In the genomic region with DNA sequence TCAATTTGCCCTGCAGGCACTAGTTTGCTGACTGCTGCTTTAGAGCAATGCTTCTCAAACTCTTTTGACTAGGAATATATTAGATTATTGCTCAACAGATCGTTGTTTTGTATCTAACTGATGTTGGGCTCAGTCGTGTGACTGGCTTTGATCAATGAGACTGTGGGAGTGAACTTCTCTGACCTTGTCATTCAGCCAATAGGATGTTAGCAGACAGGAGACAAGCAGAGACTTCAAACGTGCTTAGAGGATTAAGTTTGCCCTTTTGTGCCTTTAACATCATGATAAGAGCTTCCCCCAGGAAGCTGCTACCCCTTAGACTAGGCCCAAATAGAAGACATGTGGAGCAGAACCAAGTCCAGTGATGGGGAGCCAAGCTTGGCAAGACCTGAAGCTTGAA, we compare ENCODE assay signal across 1 cellular context.
TF ChIP-seq lines count a peak whose summit lies in the region.

No MANE protein-coding gene starts in this region.

TF ChIP-seq in HepG2, 621 proteins besides CTCF, POLR2A, EP300 and RAD21 (continued from another document and continues in another):
- no peak for TF ChIP-seq AFF4 (CRISPR knock-in tag; IDR thresholded peaks at IDR 0.05)
- TF ChIP-seq, protein P1, sequence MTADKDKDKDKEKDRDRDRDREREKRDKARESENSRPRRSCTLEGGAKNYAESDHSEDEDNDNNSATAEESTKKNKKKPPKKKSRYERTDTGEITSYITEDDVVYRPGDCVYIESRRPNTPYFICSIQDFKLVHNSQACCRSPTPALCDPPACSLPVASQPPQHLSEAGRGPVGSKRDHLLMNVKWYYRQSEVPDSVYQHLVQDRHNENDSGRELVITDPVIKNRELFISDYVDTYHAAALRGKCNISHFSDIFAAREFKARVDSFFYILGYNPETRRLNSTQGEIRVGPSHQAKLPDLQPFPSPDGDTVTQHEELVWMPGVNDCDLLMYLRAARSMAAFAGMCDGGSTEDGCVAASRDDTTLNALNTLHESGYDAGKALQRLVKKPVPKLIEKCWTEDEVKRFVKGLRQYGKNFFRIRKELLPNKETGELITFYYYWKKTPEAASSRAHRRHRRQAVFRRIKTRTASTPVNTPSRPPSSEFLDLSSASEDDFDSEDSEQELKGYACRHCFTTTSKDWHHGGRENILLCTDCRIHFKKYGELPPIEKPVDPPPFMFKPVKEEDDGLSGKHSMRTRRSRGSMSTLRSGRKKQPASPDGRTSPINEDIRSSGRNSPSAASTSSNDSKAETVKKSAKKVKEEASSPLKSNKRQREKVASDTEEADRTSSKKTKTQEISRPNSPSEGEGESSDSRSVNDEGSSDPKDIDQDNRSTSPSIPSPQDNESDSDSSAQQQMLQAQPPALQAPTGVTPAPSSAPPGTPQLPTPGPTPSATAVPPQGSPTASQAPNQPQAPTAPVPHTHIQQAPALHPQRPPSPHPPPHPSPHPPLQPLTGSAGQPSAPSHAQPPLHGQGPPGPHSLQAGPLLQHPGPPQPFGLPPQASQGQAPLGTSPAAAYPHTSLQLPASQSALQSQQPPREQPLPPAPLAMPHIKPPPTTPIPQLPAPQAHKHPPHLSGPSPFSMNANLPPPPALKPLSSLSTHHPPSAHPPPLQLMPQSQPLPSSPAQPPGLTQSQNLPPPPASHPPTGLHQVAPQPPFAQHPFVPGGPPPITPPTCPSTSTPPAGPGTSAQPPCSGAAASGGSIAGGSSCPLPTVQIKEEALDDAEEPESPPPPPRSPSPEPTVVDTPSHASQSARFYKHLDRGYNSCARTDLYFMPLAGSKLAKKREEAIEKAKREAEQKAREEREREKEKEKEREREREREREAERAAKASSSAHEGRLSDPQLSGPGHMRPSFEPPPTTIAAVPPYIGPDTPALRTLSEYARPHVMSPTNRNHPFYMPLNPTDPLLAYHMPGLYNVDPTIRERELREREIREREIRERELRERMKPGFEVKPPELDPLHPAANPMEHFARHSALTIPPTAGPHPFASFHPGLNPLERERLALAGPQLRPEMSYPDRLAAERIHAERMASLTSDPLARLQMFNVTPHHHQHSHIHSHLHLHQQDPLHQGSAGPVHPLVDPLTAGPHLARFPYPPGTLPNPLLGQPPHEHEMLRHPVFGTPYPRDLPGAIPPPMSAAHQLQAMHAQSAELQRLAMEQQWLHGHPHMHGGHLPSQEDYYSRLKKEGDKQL (CRISPR knock-in tag; IDR thresholded peaks at IDR 0.05; ENCODE audit: low read depth) = 0 out of 2 replicates have a peak, but pooled peaks have one; percentile 40
- TF ChIP-seq POLR2G (IDR thresholded peaks at IDR 0.05; ENCODE audit: low read depth, low read length) = no peak
- TF ChIP-seq POGZ (CRISPR knock-in tag; IDR thresholded peaks at IDR 0.05) = no peak
- TF ChIP-seq GRHL1 (CRISPR knock-in tag; conservative IDR thresholded peaks at IDR 0.05) = no peak
- TF ChIP-seq REPIN1 (CRISPR knock-in tag; IDR thresholded peaks at IDR 0.05; ENCODE audit: borderline replicate concordance, low read depth) = no peak
- TF ChIP-seq, protein P2, sequence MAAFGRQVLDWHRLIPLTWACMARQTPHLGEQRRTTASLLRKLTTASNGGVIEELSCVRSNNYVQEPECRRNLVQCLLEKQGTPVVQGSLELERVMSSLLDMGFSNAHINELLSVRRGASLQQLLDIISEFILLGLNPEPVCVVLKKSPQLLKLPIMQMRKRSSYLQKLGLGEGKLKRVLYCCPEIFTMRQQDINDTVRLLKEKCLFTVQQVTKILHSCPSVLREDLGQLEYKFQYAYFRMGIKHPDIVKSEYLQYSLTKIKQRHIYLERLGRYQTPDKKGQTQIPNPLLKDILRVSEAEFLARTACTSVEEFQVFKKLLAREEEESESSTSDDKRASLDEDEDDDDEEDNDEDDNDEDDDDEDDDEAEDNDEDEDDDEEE (CRISPR knock-in tag; IDR thresholded peaks at IDR 0.05) = no peak
- TF ChIP-seq MTA1 (CRISPR knock-in tag; IDR thresholded peaks at IDR 0.05; ENCODE audit: borderline replicate concordance) = no peak
- no peak for TF ChIP-seq ZNF800 (CRISPR knock-in tag; IDR thresholded peaks at IDR 0.05)
- TF ChIP-seq, protein P3, sequence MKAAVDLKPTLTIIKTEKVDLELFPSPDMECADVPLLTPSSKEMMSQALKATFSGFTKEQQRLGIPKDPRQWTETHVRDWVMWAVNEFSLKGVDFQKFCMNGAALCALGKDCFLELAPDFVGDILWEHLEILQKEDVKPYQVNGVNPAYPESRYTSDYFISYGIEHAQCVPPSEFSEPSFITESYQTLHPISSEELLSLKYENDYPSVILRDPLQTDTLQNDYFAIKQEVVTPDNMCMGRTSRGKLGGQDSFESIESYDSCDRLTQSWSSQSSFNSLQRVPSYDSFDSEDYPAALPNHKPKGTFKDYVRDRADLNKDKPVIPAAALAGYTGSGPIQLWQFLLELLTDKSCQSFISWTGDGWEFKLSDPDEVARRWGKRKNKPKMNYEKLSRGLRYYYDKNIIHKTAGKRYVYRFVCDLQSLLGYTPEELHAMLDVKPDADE (CRISPR knock-in tag; IDR thresholded peaks at IDR 0.05) = no peak
- peak; percentile 20; the same call in 1 of the 2 replicates for TF ChIP-seq THAP11 (CRISPR knock-in tag; IDR thresholded peaks at IDR 0.05)
- TF ChIP-seq ZNF17 (CRISPR knock-in tag; IDR thresholded peaks at IDR 0.05) = no peak
- no peak for TF ChIP-seq REXO4 (CRISPR knock-in tag; IDR thresholded peaks at IDR 0.05; ENCODE audit: borderline replicate concordance)
- no peak for TF ChIP-seq ZNF784 (CRISPR knock-in tag; IDR thresholded peaks at IDR 0.05; ENCODE audit: borderline replicate concordance)
- peak; percentile 12 for TF ChIP-seq TEAD3 (CRISPR knock-in tag; optimal IDR thresholded peaks at IDR 0.05; ENCODE audit: borderline replicate concordance)
- TF ChIP-seq ZNF432 (CRISPR knock-in tag; IDR thresholded peaks at IDR 0.05; ENCODE audit: borderline replicate concordance) = no peak
- no peak for TF ChIP-seq REST (IDR thresholded peaks at IDR 0.05; ENCODE audit: borderline replicate concordance in 1 of 2, low read depth in 1 of 2, low read length in 2 of 2)
- TF ChIP-seq RFXANK (CRISPR knock-in tag; IDR thresholded peaks at IDR 0.05) = no peak
- no peak for TF ChIP-seq PCBP2 (optimal IDR thresholded peaks at IDR 0.05; ENCODE audit: low read depth, low read length, poor library complexity, severe bottlenecking)
- no peak for TF ChIP-seq IRX3 (CRISPR knock-in tag; IDR thresholded peaks at IDR 0.05; ENCODE audit: borderline replicate concordance, low read depth)
- TF ChIP-seq MIXL1 (CRISPR knock-in tag; IDR thresholded peaks at IDR 0.05) = peak; percentile 46; the same call in 1 of the 2 replicates
- no peak for TF ChIP-seq GATAD1 (CRISPR knock-in tag; IDR thresholded peaks at IDR 0.05)
- no peak for TF ChIP-seq ZNF543 (CRISPR knock-in tag; IDR thresholded peaks at IDR 0.05)
- no peak for TF ChIP-seq PRPF4 (IDR thresholded peaks at IDR 0.05; ENCODE audit: low read depth, low read length, poor library complexity, severe bottlenecking)
- TF ChIP-seq PHF21A (CRISPR knock-in tag; IDR thresholded peaks at IDR 0.05) = 0 out of 2 replicates have a peak, but pooled peaks have one; percentile 48
- TF ChIP-seq ZNF207 (IDR thresholded peaks at IDR 0.05; ENCODE audit: borderline replicate concordance) = no peak
- no peak for TF ChIP-seq ZFP90 (CRISPR knock-in tag; IDR thresholded peaks at IDR 0.05; ENCODE audit: borderline replicate concordance)
- no peak for TF ChIP-seq ZNF24 (IDR thresholded peaks at IDR 0.05)
- TF ChIP-seq ZNF644 (CRISPR knock-in tag; IDR thresholded peaks at IDR 0.05; ENCODE audit: low read depth) = peak; percentile 18; the same call in 1 of the 2 replicates
- TF ChIP-seq GLI4 (CRISPR knock-in tag; IDR thresholded peaks at IDR 0.05; ENCODE audit: borderline replicate concordance) = no peak
- no peak for TF ChIP-seq MXD1 (CRISPR knock-in tag; IDR thresholded peaks at IDR 0.05)
- no peak for TF ChIP-seq ADNP (CRISPR knock-in tag; IDR thresholded peaks at IDR 0.05)
- peak; percentile 41 for TF ChIP-seq FOXA3 (CRISPR knock-in tag; IDR thresholded peaks at IDR 0.05)
- TF ChIP-seq EZH2 (conservative IDR thresholded peaks at IDR 0.05; ENCODE audit: low read depth, low read length) = no peak
- TF ChIP-seq ZNF691 (CRISPR knock-in tag; IDR thresholded peaks at IDR 0.05; ENCODE audit: borderline replicate concordance, low read depth) = no peak
